Comparison of ENCODE assay signal across 15 cellular contexts in genomic region chr1:169508432-169509338, GRCh38. TPM values are rescaled to one million over a fixed set of nuclear protein-coding genes. Genes with fewer than 3 reads are reported as not detected.
A peak's percentile ranks its signal among the peaks of the same experiment; 100 is the strongest.
DNase-seq lines count a peak whose midpoint lies in the region; ATAC-seq, FAIRE-seq and TF ChIP-seq lines count a peak whose summit lies in the region.
"Had no signal": no experiment of that assay in that cellular context is flagged by ENCODE, and none has a peak within 500 bp of the region (broad histone marks: within the 10 kb centered on the region; RNA-seq: fewer than 3 reads in every experiment).

No MANE protein-coding gene starts in this region.

- no peak for DNase-seq in A549 (ENCODE audit: low read depth in 1 of 2, low spot score in 1 of 2)
- no peak for DNase-seq in D721Med (ENCODE audit: insufficient read length, low spot score)
- DNase-seq in T-cell, result no peak
- peak; percentile 39 for DNase-seq in HepG2 (ENCODE audit: low spot score)
- DNase-seq in NCI-H2081 treated with DMSO at 0.1 percent for 48 hours (lab: John Stamatoyannopoulos, UW), result no peak
- no peak for DNase-seq in type B pancreatic cell (ENCODE audit: extremely low spot score, unreplicated experiment)
- no peak for DNase-seq in effector CD4-positive, alpha-beta T cell
- no peak for DNase-seq in activated naive CD4-positive, alpha-beta T cell treated with Interleukin-2 at 50 U/mL for 16 hours
- DNase-seq: adrenal gland; naive B cell; NCI-H2029 treated with DMSO at 0.1 percent for 48 hours; stimulated activated CD4-positive, alpha-beta T cell treated with anti-CD3 and anti-CD28 coated beads, Interleukin-15, amount 100 ng/mL, for 24 hours; stimulated activated naive CD4-positive, alpha-beta T cell had no signal

- 0 out of 6 replicates have a peak, but pooled peaks of 1 of the 2 experiments have one; percentile 33 for ATAC-seq in A549
- peak in 1 of 4 experiments; percentile 35 for ATAC-seq in T-cell (replicated peaks in 1 of 4)
- peak; percentile 90 for ATAC-seq in HepG2
- ATAC-seq: activated CD4-positive, CD25-positive, alpha-beta regulatory T cell treated with anti-CD3 and anti-CD28 coated beads, Interleukin-2, amount 50 U/mL, for 24 hours had no signal

- in situ Hi-C loops in HepG2 (cut with HindIII; ENCODE audit: extremely low pct_ligation_motif_present, low pct_unique_long_range_greater_than_20kb), result no loop called here

- no peaks in the 10 kb centered on the region for H3K27me3 Mint-ChIP-seq in T-cell
- no peaks in the 10 kb centered on the region for H3K27me3 Mint-ChIP-seq in type B pancreatic cell
- H3K27me3 Mint-ChIP-seq: naive B cell had no signal

- intact Hi-C loops in HepG2 (cut with micrococcal nuclease; ENCODE audit: unreplicated experiment), result loop anchor here (1.0 to 2.0 kb wide), 3 partner anchors 22 to 141 kb away; partner anchors contain the start of gene NME7

- H3K4me3 ChIP-seq in A549 (no peak overlapping the region), HepG2 (replicated peaks in 1 of 3; ENCODE audit: insufficient read depth in 1 of 3, low read depth in 2 of 3, low read length in 3 of 3) (peak overlapping the region in 2 of 3 experiments; percentile 53 to 54; a peak in 3 of 6 replicates)
- H3K4me3 ChIP-seq: adrenal gland had no signal

- 26% methylated on average over 3 of the region's 3 CpGs for WGBS in A549 (ENCODE audit: missing lambda C conversion rate)
- WGBS in HepG2 (ENCODE audit: low lambda C conversion rate), result 1% methylated on average over 3 of the region's 3 CpGs

- H3K9ac ChIP-seq in HepG2 (ENCODE audit: insufficient read depth, low read depth, low read length), result peak overlapping the region; percentile 54

- H3K27ac Mint-ChIP-seq in T-cell (peak overlapping the region; percentile 78 to 79), type B pancreatic cell (no peak overlapping the region)

- no peaks in the 10 kb centered on the region for H3K27me3 ChIP-seq in HepG2 (ENCODE audit: control insufficient read depth in 1 of 2, insufficient read depth in 2 of 2, low read length in 2 of 2)
- H3K27me3 ChIP-seq: adrenal gland had no signal

- peaks cover 3 to 9% of the 10 kb centered on the region in 2 experiments; a peak in 2 of 5 replicates for H3K36me3 ChIP-seq in HepG2 (replicated peaks in 1 of 2; ENCODE audit: control insufficient read depth in 1 of 2, insufficient read depth in 2 of 2, low read length in 2 of 2)
- H3K36me3 ChIP-seq: adrenal gland had no signal

- H3K4me3 Mint-ChIP-seq in T-cell (peak overlapping the region in 2 of 3 donors; percentile 8 to 18), type B pancreatic cell (no peak overlapping the region)

- FAIRE-seq in A549 (lab: Jason Lieb, UNC) (no peak), D721Med (lab: Jason Lieb, UNC) (peak; percentile 29), HepG2 (lab: Jason Lieb, UNC) (peak; percentile 68)
- FAIRE-seq: RCC 7860 had no signal

- POLR2A ChIA-PET in A549 (lab: Yijun Ruan, JAX), result no interaction called here
- POLR2A ChIA-PET in T-cell (lab: Charles Lee), result interaction anchor here in 1 of 2 donors (0.7 kb wide), 1 partner anchor 280 kb away, joined by 6 read pairs; no protein-coding TSS in a partner anchor
- POLR2A ChIA-PET in HepG2 (lab: Yijun Ruan, JAX), result interaction anchor here (1.1 to 3.8 kb wide), 2 partner anchors 15 to 23 kb away, joined by 3 to 33 read pairs; partner anchors contain the start of gene SLC19A2

- H3K4me2 ChIP-seq in A549 (peak overlapping the region; percentile 30), HepG2 (ENCODE audit: low read depth, low read length) (peak overlapping the region; percentile 70)

- no peak overlapping the region for H2AFZ ChIP-seq in HepG2 (ENCODE audit: low read length)

- H3K9me3 Mint-ChIP-seq in T-cell (no peaks in the 10 kb centered on the region), type B pancreatic cell (no peaks in the 10 kb centered on the region)

- CTCF ChIA-PET in A549 (lab: Yijun Ruan, JAX), result interaction anchor here (1.3 kb wide), 1 partner anchor 12 kb away, joined by 6 read pairs; no protein-coding TSS in a partner anchor
- CTCF ChIA-PET in T-cell (lab: Charles Lee), result interaction anchor here (1.0 kb wide), 2 partner anchors 12 to 26 kb away, joined by 3 to 5 read pairs; no protein-coding TSS in a partner anchor
- CTCF ChIA-PET in HepG2 (lab: Yijun Ruan, JAX; ENCODE audit: low intra/inter-chr PET ratio, low total read pairs), result interaction anchor here (1.7 kb wide), 1 partner anchor 42 kb away, joined by 7 read pairs; no protein-coding TSS in a partner anchor

- TF ChIP-seq CTCF in A549 (IDR thresholded peaks at IDR 0.05) (no peak), D721Med (IDR thresholded peaks at IDR 0.05; ENCODE audit: insufficient read depth, missing control alignments) (no peak), HepG2 (CRISPR knock-in tag; IDR thresholded peaks at IDR 0.05) (no peak), type B pancreatic cell (conservative IDR thresholded peaks at IDR 0.05) (no peak)

- H3K79me2 ChIP-seq in HepG2 (ENCODE audit: insufficient read depth, low read length), result no peaks in the 10 kb centered on the region

- TF ChIP-seq POLR2A in A549 (IDR thresholded peaks at IDR 0.05; ENCODE audit: low read length) (no peak), HepG2 (IDR thresholded peaks at IDR 0.05; ENCODE audit: insufficient read depth in 1 of 2, low read depth in 2 of 2, low read length in 2 of 2) (no peak)

- H3K4me1 ChIP-seq in A549, result peaks cover 31% of the 10 kb centered on the region
- H3K4me1 ChIP-seq in HepG2 (ENCODE audit: insufficient read depth, low read length), result peaks cover 56% of the 10 kb centered on the region

- TF ChIP-seq EP300 in A549 (IDR thresholded peaks at IDR 0.05) (no peak), HepG2 (IDR thresholded peaks at IDR 0.05; ENCODE audit: low read depth in 2 of 2, low read length in 2 of 2) (no peak), HepG2 (CRISPR knock-in tag; IDR thresholded peaks at IDR 0.05; ENCODE audit: borderline replicate concordance) (no peak)

- TF ChIP-seq RAD21 in A549 (conservative IDR thresholded peaks at IDR 0.05 in 1 of 2, IDR thresholded peaks at IDR 0.05 in 1 of 2) (no peak), HepG2 (CRISPR knock-in tag; IDR thresholded peaks at IDR 0.05) (no peak)

- no peaks in the 10 kb centered on the region for H3K9me3 ChIP-seq in A549
- H3K9me3 ChIP-seq in HepG2 (ENCODE audit: low read length), result no peaks in the 10 kb centered on the region
- H3K9me3 ChIP-seq: adrenal gland had no signal

- H3K27ac ChIP-seq in A549 (peak overlapping the region in 1 of 2 experiments; percentile 50; a peak in 2 of 6 replicates), HepG2 (ENCODE audit: extremely low read length, insufficient read depth, low read length) (peak overlapping the region; percentile 56)
- H3K27ac ChIP-seq: adrenal gland had no signal

- H4K20me1 ChIP-seq in HepG2 (ENCODE audit: insufficient read depth, low read length), result no peaks in the 10 kb centered on the region

- H3K4me1 Mint-ChIP-seq in T-cell, result peaks cover 15 to 20% (median 16%) of the 10 kb centered on the region in 3 donors
- peaks cover 11% of the 10 kb centered on the region for H3K4me1 Mint-ChIP-seq in type B pancreatic cell (ENCODE audit: unreplicated experiment)

- H3K36me3 Mint-ChIP-seq in T-cell (peaks cover 6% of the 10 kb centered on the region), type B pancreatic cell (no peaks in the 10 kb centered on the region)
- H3K36me3 Mint-ChIP-seq: naive B cell had no signal

- BruUV-seq in HepG2 (replicated peaks; lab: Mats Ljungman, UMichigan), result no TSS peak

TF ChIP-seq in A549, 52 proteins besides CTCF, POLR2A, EP300 and RAD21 (continues in another document):
- TF ChIP-seq EHMT2 (IDR thresholded peaks at IDR 0.05; ENCODE audit: low read depth), result no peak
- TF ChIP-seq FOSL2 (IDR thresholded peaks at IDR 0.05), result no peak
- TF ChIP-seq FOSL2 (CRISPR knock-in tag; IDR thresholded peaks at IDR 0.05), result no peak
- TF ChIP-seq MAZ (IDR thresholded peaks at IDR 0.05; ENCODE audit: borderline replicate concordance, low read depth, low read length), result no peak
- no peak for TF ChIP-seq HOXB5 (CRISPR knock-in tag; IDR thresholded peaks at IDR 0.05)

TF ChIP-seq in HepG2, 621 proteins besides CTCF, POLR2A, EP300 and RAD21 (continues in another document):
- no peak for TF ChIP-seq ZBTB38 (CRISPR knock-in tag; IDR thresholded peaks at IDR 0.05)
- 0 out of 2 replicates have a peak, but pooled peaks have one; percentile 9 for TF ChIP-seq HNF4A (CRISPR knock-in tag; IDR thresholded peaks at IDR 0.05)
- no peak for TF ChIP-seq ZNF451 (CRISPR knock-in tag; IDR thresholded peaks at IDR 0.05)
- TF ChIP-seq ARNT (IDR thresholded peaks at IDR 0.05), result no peak

RNA-seq across cellular contexts. Expression of gene SLC19A2, which starts 22.9 kb away (rescaled TPM):
- polyA plus RNA-seq in A549 (2011; rRNA removed) (11.7 and 13.3 TPM in 2 replicates), A549 (2017; fragmentation: RNase III; extraction: RNeasy Plus Mini Kit Qiagen cat#74134 plus additional on column Dnase treatment) (4.5 to 5.2 TPM (median 4.7 TPM) in 3 replicates), HepG2 (2011; rRNA removed) (51.2 and 56.0 TPM in 2 replicates)
- 3.4 and 4.7 TPM in 2 replicates for polyA plus RNA-seq in A549 (2012; cell fraction: cytosol; rRNA removed)
- 4.7 and 5.7 TPM in 2 replicates for polyA plus RNA-seq in A549 (2012; cell fraction: nucleus; rRNA removed)
- polyA minus RNA-seq in A549 (2011; rRNA and poly(A)+ RNA removed), result 9.1 and 9.6 TPM in 2 replicates
- total RNA-seq in T-cell (1 to 10 TPM; 2.7 to 4.7 (median 3.8) TPM), HepG2 (2016; rRNA removed; fragmentation: Illumina TruSeq; extraction: Trizol) (19.1 and 30.4 TPM in 2 replicates), type B pancreatic cell (ENCODE audit: low replicate concordance) (19.4 and 28.1 TPM in 2 replicates)
- 3.8 and 5.2 TPM in 2 replicates for total RNA-seq in HepG2 (2016; cell fraction: cytosol; rRNA removed; fragmentation: Illumina TruSeq; extraction: Trizol; ENCODE audit: low read depth)
- total RNA-seq in HepG2 (2016; cell fraction: insoluble cytoplasmic fraction; rRNA removed; fragmentation: Illumina TruSeq; extraction: Trizol), result 20.0 and 30.2 TPM in 2 replicates
- 10.5 and 14.2 TPM in 2 replicates for total RNA-seq in HepG2 (2016; cell fraction: membrane; rRNA removed; fragmentation: Illumina TruSeq; extraction: Trizol)
- 42.1 and 44.8 TPM in 2 replicates for total RNA-seq in HepG2 (2016; cell fraction: nucleus; rRNA removed; fragmentation: Illumina TruSeq; extraction: Trizol)
- polyA plus RNA-seq in HepG2 (2011; cell fraction: cytosol; rRNA removed), result 32.0 and 44.1 TPM in 2 replicates
- polyA plus RNA-seq in HepG2 (2011; cell fraction: nucleus; rRNA removed), result 29.6 and 34.0 TPM in 2 replicates
- 36.6 and 42.7 TPM in 2 replicates for polyA plus RNA-seq in HepG2 (2012)
- 1.4 TPM in 2 replicates for polyA plus RNA-seq in HepG2 (2016; cell fraction: cytosol; fragmentation: Illumina TruSeq; extraction: Trizol; ENCODE audit: low read depth)
- polyA plus RNA-seq in HepG2 (2016; cell fraction: insoluble cytoplasmic fraction; fragmentation: Illumina TruSeq; extraction: Trizol; ENCODE audit: low read depth), result 18.6 and 19.7 TPM in 2 replicates
- polyA plus RNA-seq in HepG2 (2016; cell fraction: membrane; fragmentation: Illumina TruSeq; extraction: Trizol; ENCODE audit: low read depth), result 4.9 and 6.2 TPM in 2 replicates
- polyA plus RNA-seq in HepG2 (2016; cell fraction: nucleus; fragmentation: Illumina TruSeq; extraction: Trizol; ENCODE audit: insufficient read depth, low read depth), result 62.4 and 64.4 TPM in 2 replicates
- polyA minus RNA-seq in HepG2 (2011; rRNA and poly(A)+ RNA removed; ENCODE audit: low replicate concordance), result 66.6 and 122 TPM in 2 replicates
- 49.6 and 53.0 TPM in 2 replicates for polyA minus RNA-seq in HepG2 (2011; cell fraction: cytosol; rRNA and poly(A)+ RNA removed)
- polyA minus RNA-seq in HepG2 (2011; cell fraction: nucleus; rRNA and poly(A)+ RNA removed), result 69.3 and 81.4 TPM in 2 replicates
